In the genomic region with DNA sequence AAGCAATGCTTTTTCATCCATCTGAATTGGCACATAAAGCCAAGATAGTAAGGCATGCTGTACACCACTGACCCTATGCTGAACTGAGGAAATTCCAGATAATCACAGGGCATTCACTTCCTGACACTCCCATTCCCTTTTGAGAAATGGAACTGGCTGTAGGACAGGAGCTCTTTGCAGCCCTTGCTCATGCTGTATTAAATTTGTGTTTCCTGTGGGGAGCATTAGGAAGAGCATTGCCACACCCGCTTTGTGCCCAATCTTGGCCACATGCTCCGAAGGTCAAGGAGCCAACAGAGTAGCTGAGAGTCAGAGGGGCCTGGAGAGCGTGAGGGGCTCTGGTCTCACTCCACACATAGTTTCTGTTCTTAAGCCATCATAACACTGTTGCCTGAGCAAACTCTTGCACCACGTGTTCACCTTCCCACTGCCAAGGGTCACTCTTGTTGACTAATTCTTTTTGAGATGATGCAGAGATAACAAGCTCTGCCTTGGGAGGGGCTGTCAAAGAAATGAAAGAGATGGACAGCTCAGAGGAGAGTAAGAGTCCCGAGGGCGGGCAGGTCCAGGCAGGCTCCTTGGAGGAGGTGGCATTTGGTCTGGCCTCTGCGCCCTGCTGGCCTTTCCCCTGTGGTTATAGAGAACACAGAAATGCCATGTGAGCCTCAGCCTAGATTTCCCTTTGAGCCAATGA, we compare ENCODE assay signal across 17 cellular contexts. TPM values are rescaled to one million over a fixed set of nuclear protein-coding genes. Genes with fewer than 3 reads are reported as not detected.
DNase-seq lines count a peak whose midpoint lies in the region; ATAC-seq and TF ChIP-seq lines count a peak whose summit lies in the region.
"Had no signal": no experiment of that assay in that cellular context is flagged by ENCODE, and none has a peak within 500 bp of the region (broad histone marks: within the 10 kb centered on the region; RNA-seq: fewer than 3 reads in every experiment).

No MANE protein-coding gene starts in this region.

- peaks cover 43% of the 10 kb centered on the region for H3K27me3 Mint-ChIP-seq in stimulated activated memory B cell treated with anti-CD40 and anti-IgM and Interleukin-4, amounts not matched to agents 10 μg/mL and 1 μg/mL and 100 μg/mL, for 72 hours

- no peak overlapping the region for H3K27ac Mint-ChIP-seq in stimulated activated memory B cell treated with anti-CD40 and anti-IgM and Interleukin-4, amounts not matched to agents 10 μg/mL and 1 μg/mL and 100 μg/mL, for 72 hours
- H3K27ac Mint-ChIP-seq: activated CD4-positive, alpha-beta memory T cell treated with anti-CD3 and anti-CD28 coated beads for 36 hours had no signal

- ATAC-seq in heart right ventricle (peak in 6 of 8 donors; percentile 21 to 49 (median 44)), right cardiac atrium (peak; percentile 61 to 91)
- no peak for ATAC-seq in stimulated activated memory B cell treated with anti-CD40 and anti-IgM and Interleukin-4, amounts not matched to agents 10 μg/mL and 1 μg/mL and 100 μg/mL, for 72 hours

- H3K4me1 Mint-ChIP-seq in stimulated activated memory B cell treated with anti-CD40 and anti-IgM and Interleukin-4, amounts not matched to agents 10 μg/mL and 1 μg/mL and 100 μg/mL, for 72 hours = no peaks in the 10 kb centered on the region

- no peaks in the 10 kb centered on the region for H3K36me3 Mint-ChIP-seq in stimulated activated memory B cell treated with anti-CD40 and anti-IgM and Interleukin-4, amounts not matched to agents 10 μg/mL and 1 μg/mL and 100 μg/mL, for 72 hours
- H3K36me3 Mint-ChIP-seq: activated CD4-positive, alpha-beta memory T cell treated with anti-CD3 and anti-CD28 coated beads for 36 hours had no signal

- H3K9me3 ChIP-seq in heart right ventricle (no peaks in the 10 kb centered on the region), right atrium auricular region (no peaks in the 10 kb centered on the region), right cardiac atrium (ENCODE audit: control insufficient read depth, low read length) (no peaks in the 10 kb centered on the region)
- H3K9me3 ChIP-seq: spleen, suprapubic skin had no signal

- H3K4me1 ChIP-seq in heart right ventricle (peaks cover 0 to 21% (median 11%) of the 10 kb centered on the region in 9 donors), right atrium auricular region (peaks cover 0 to 17% of the 10 kb centered on the region in 2 donors), right cardiac atrium (ENCODE audit: control insufficient read depth, insufficient read depth, low read length) (no peaks in the 10 kb centered on the region)

- H3K4me3 ChIP-seq in heart right ventricle (no peak overlapping the region), right atrium auricular region (no peak overlapping the region), right cardiac atrium (ENCODE audit: low read length) (no peak overlapping the region), H7 (ENCODE audit: insufficient read depth, low read depth, low read length) (no peak overlapping the region)
- H3K4me3 ChIP-seq: spleen, suprapubic skin had no signal

- TF ChIP-seq CTCF in heart right ventricle (IDR thresholded peaks at IDR 0.05) (no peak), right atrium auricular region (IDR thresholded peaks at IDR 0.05) (no peak), VCaP (conservative IDR thresholded peaks at IDR 0.05) (no peak)

- H3K9me3 Mint-ChIP-seq in stimulated activated memory B cell treated with anti-CD40 and anti-IgM and Interleukin-4, amounts not matched to agents 10 μg/mL and 1 μg/mL and 100 μg/mL, for 72 hours = no peaks in the 10 kb centered on the region
- H3K9me3 Mint-ChIP-seq: activated CD4-positive, alpha-beta memory T cell treated with anti-CD3 and anti-CD28 coated beads for 36 hours; neural crest cell had no signal

- H3K4me3 Mint-ChIP-seq in stimulated activated memory B cell treated with anti-CD40 and anti-IgM and Interleukin-4, amounts not matched to agents 10 μg/mL and 1 μg/mL and 100 μg/mL, for 72 hours = no peak overlapping the region
- H3K4me3 Mint-ChIP-seq: activated CD4-positive, alpha-beta memory T cell treated with anti-CD3 and anti-CD28 coated beads for 36 hours; neural crest cell had no signal

- intact Hi-C loops in heart right ventricle (cut with DNase I) = no loop called here
- intact Hi-C loops in right cardiac atrium (cut with DNase I) = loop anchor here in 1 of 4 donors (10.0 kb wide), 1 partner anchor 101 kb away; no protein-coding TSS in a partner anchor

- H3K36me3 ChIP-seq in heart right ventricle = no peaks in the 10 kb centered on the region
- H3K36me3 ChIP-seq in right atrium auricular region = no peaks in the 10 kb centered on the region
- H3K36me3 ChIP-seq in H7 (replicated peaks; ENCODE audit: control insufficient read depth, insufficient read depth, low read length) = no peaks in the 10 kb centered on the region
- H3K36me3 ChIP-seq: spleen, suprapubic skin had no signal

- DNase-seq in heart right ventricle (no peak), right atrium auricular region (ENCODE audit: low spot score) (no peak), right cardiac atrium (no peak), H7 (no peak), Kasumi-1 (lab: John Stamatoyannopoulos, UW) (no peak)
- no peak for DNase-seq in activated T-cell treated with anti-CD3 and anti-CD28 coated beads, Interleukin-2, amount 50 U/mL, for 48 hours
- DNase-seq: activated CD4-positive, alpha-beta memory T cell treated with anti-CD3 and anti-CD28 coated beads for 36 hours; effector CD8-positive, alpha-beta T cell; NCI-H146; NCI-H69; SIG-M5; spleen; T1000 had no signal

- H3K27ac ChIP-seq in heart right ventricle = peak overlapping the region in 1 of 10 donors; percentile 23
- no peak overlapping the region for H3K27ac ChIP-seq in right atrium auricular region
- peak overlapping the region; percentile 97 for H3K27ac ChIP-seq in VCaP
- H3K27ac ChIP-seq in right cardiac atrium (ENCODE audit: low read length) = no peak overlapping the region
- H3K27ac ChIP-seq: suprapubic skin had no signal

- WGBS in heart right ventricle, 2 donors = 60 to 68% methylated on average over 7 of the region's 7 CpGs
- 61% methylated on average over 7 of the region's 7 CpGs for WGBS in right cardiac atrium

- H3K27me3 ChIP-seq in heart right ventricle = peaks cover 0 to 19% (median 5%) of the 10 kb centered on the region in 7 donors
- no peaks in the 10 kb centered on the region for H3K27me3 ChIP-seq in right atrium auricular region
- no peaks in the 10 kb centered on the region for H3K27me3 ChIP-seq in right cardiac atrium (ENCODE audit: control insufficient read depth, insufficient read depth)
- H3K27me3 ChIP-seq in H7 (ENCODE audit: control insufficient read depth, insufficient read depth, low read length) = no peaks in the 10 kb centered on the region

RNA-seq across cellular contexts. Expression of a gene that starts 31.7 kb away (rescaled TPM):
- total RNA-seq in heart right ventricle (10 to 100 TPM; 10.8 to 21.9 (median 13.4) TPM), right atrium auricular region (10 to 100 TPM in 1 of 2 donors, 1 to 10 TPM in 1; 5.6 to 12.5 TPM), right cardiac atrium (10 to 100 TPM; 13.6 to 18.8 (median 17.4) TPM)
- polyA plus RNA-seq in heart right ventricle (10 to 100 TPM; 13.7 to 27.3 TPM), right cardiac atrium (12.4 TPM)
- 19.3 and 23.8 TPM in 2 replicates for total RNA-seq in H7 (2014; rRNA removed; shearing (Covaris generic))
